In the genomic region with DNA sequence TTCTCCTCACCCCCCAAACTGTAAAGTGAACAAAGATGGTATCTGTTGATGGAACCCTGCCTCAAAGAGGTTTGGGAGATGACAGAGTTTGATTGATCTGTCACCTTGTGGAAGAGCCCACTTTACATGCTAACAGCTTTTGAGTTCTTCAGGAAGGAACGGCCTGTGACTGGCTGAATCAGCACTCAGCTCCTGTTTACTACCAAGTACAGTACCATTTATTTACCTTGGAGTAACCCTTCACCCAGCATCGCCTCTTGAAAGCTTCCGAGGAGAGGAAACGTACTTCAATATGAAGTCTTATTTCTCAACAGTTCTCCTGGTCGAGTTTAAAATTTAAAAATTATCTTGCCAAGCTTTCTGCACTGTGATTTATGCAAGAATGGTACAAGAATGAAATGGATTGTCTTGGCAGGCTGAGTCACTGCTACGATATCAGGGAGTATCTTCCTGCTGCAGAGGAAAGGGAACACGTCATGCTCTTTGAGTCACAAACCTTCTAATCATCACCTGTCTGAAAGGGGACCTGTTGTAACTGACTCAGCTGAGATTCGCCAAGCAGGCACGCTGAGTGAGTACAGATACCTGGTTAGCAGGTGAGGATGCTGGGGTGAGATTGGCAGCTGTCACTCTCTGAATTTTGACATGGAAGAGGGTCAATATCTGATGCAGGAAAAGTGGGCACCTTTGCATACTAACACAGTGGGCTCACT, we compare ENCODE assay signal across 8 cellular contexts. TPM values are rescaled to one million over a fixed set of nuclear protein-coding genes. Genes with fewer than 3 reads are reported as not detected.
DNase-seq lines count a peak whose midpoint lies in the region; ATAC-seq and TF ChIP-seq lines count a peak whose summit lies in the region.

No MANE protein-coding gene starts in this region.

- DNase-seq in MCF 10A (ENCODE audit: unreplicated experiment), result peak; percentile 96
- no peak for DNase-seq in breast epithelium (ENCODE audit: low spot score in 2 of 2)
- peak; percentile 98 for DNase-seq in amniotic epithelial cell (ENCODE audit: low read depth)
- DNase-seq in iris pigment epithelial cell (ENCODE audit: low read depth), result peak; percentile 98
- no peak for DNase-seq in type B pancreatic cell (ENCODE audit: extremely low spot score, unreplicated experiment)
- no peak for DNase-seq in HAP-1 (ENCODE audit: low spot score in 2 of 2)

- H3K27me3 Mint-ChIP-seq in MCF 10A (ENCODE audit: insufficient read depth, unreplicated experiment), result no peaks in the 10 kb centered on the region
- H3K27me3 Mint-ChIP-seq in type B pancreatic cell, result peaks cover 3% of the 10 kb centered on the region

- no peak overlapping the region for H3K4me3 ChIP-seq in breast epithelium
- H3K4me3 ChIP-seq in HAP-1, result no peak overlapping the region

- H3K4me1 Mint-ChIP-seq in MCF 10A (ENCODE audit: insufficient read depth, unreplicated experiment) (peaks cover 39% of the 10 kb centered on the region), type B pancreatic cell (ENCODE audit: unreplicated experiment) (peaks cover 26% of the 10 kb centered on the region)

- H3K36me3 Mint-ChIP-seq in MCF 10A (ENCODE audit: insufficient read depth, unreplicated experiment), result no peaks in the 10 kb centered on the region
- no peaks in the 10 kb centered on the region for H3K36me3 Mint-ChIP-seq in type B pancreatic cell

- peak overlapping the region; percentile 46 for H3K27ac Mint-ChIP-seq in MCF 10A (ENCODE audit: low read depth, unreplicated experiment)
- H3K27ac Mint-ChIP-seq in type B pancreatic cell, result peak overlapping the region; percentile 84

- in situ Hi-C loops in HAP-1 (cut with MboI; ENCODE audit: low sequenced_read_pairs), result no loop called here

- H3K4me1 ChIP-seq in breast epithelium (no peaks in the 10 kb centered on the region), HAP-1 (no peaks in the 10 kb centered on the region)

- no TSS peak for BruUV-seq in MCF 10A (replicated peaks; lab: Mats Ljungman, UMichigan)

- intact Hi-C loops in MCF 10A (cut with micrococcal nuclease) (loop anchor here (1.0 kb wide), 1 partner anchor 15 kb away; no protein-coding TSS in a partner anchor), breast epithelium (cut with DNase I; ENCODE audit: low total_unique reads) (no loop called here)

- CTCF ChIA-PET in MCF 10A (lab: Yijun Ruan, JAX), result interaction anchor here (0.6 to 1.4 kb wide), 8 partner anchors 9 to 902 kb away, joined by 3 to 6 read pairs (median 4); no protein-coding TSS in a partner anchor

- H3K36me3 ChIP-seq in breast epithelium (no peaks in the 10 kb centered on the region), HAP-1 (replicated peaks) (no peaks in the 10 kb centered on the region)

- ATAC-seq in GM18870 (IDR thresholded peaks at IDR 0.05; ENCODE audit: unreplicated experiment), result no peak
- ATAC-seq in GM18498 (IDR thresholded peaks at IDR 0.05; ENCODE audit: unreplicated experiment), result no peak

- no peak for TF ChIP-seq POLR2A in breast epithelium (IDR thresholded peaks at IDR 0.05)

- TF ChIP-seq CTCF in MCF 10A (IDR thresholded peaks at IDR 0.05; ENCODE audit: unreplicated experiment) (no peak), breast epithelium (IDR thresholded peaks at IDR 0.05) (no peak), type B pancreatic cell (conservative IDR thresholded peaks at IDR 0.05) (no peak)

- no peak overlapping the region for H3K4me3 Mint-ChIP-seq in MCF 10A (ENCODE audit: unreplicated experiment)
- H3K4me3 Mint-ChIP-seq in type B pancreatic cell, result peak overlapping the region; percentile 71

- H3K27me3 ChIP-seq in breast epithelium, result no peaks in the 10 kb centered on the region
- no peaks in the 10 kb centered on the region for H3K27me3 ChIP-seq in HAP-1 (ENCODE audit: low read depth)

- peak overlapping the region in 1 of 2 donors; percentile 49 for H3K27ac ChIP-seq in breast epithelium

- POLR2A ChIA-PET in MCF 10A (lab: Yijun Ruan, JAX), result interaction anchor here (0.6 to 6.4 kb wide), 23 partner anchors 8 to 916 kb away, joined by 3 to 117 read pairs (median 5); a partner anchor contains a TSS

- no peaks in the 10 kb centered on the region for H3K9me3 Mint-ChIP-seq in MCF 10A (ENCODE audit: unreplicated experiment)
- peaks cover 6% of the 10 kb centered on the region for H3K9me3 Mint-ChIP-seq in type B pancreatic cell

- no peaks in the 10 kb centered on the region for H3K9me3 ChIP-seq in breast epithelium
- no peaks in the 10 kb centered on the region for H3K9me3 ChIP-seq in HAP-1

RNA-seq across cellular contexts. Expression of a gene that starts 30.1 kb away (rescaled TPM):
- total RNA-seq in MCF 10A (2022) (253 and 282 TPM in 2 replicates), breast epithelium (100 to 1,000 TPM; 132 to 347 (median 186) TPM), type B pancreatic cell (ENCODE audit: low replicate concordance) (117 and 269 TPM in 2 replicates)

Comparison
In these comparisons a context has a peak if more than half of its experiments do, and no peak if none do; other contexts are left out.
1. DNase-seq: peak in MCF 10A (single experiment), amniotic epithelial cell (single experiment) and iris pigment epithelial cell (single experiment); none in breast epithelium (0 of 2), type B pancreatic cell (single experiment) and HAP-1 (0 of 2).